Comparison of ENCODE assay signal across 17 cellular contexts in genomic region chr18:63188063-63188462, GRCh38.
DNase-seq lines count a peak whose midpoint lies in the region; ATAC-seq and TF ChIP-seq lines count a peak whose summit lies in the region.
"Had no signal": no experiment of that assay in that cellular context is flagged by ENCODE, and none has a peak within 500 bp of the region (broad histone marks: within the 10 kb centered on the region; RNA-seq: fewer than 3 reads in every experiment).

No MANE protein-coding gene starts in this region.

- peak overlapping the region; percentile 2 for H3K4me2 ChIP-seq in DOHH2 (ENCODE audit: low read length)
- H3K4me2 ChIP-seq in parathyroid adenoma (ENCODE audit: low read length): peak overlapping the region; percentile 30

- H3K27me3 ChIP-seq in DOHH2 (ENCODE audit: control insufficient read depth, low read length) (no peaks in the 10 kb centered on the region), parathyroid adenoma (ENCODE audit: control insufficient read depth, insufficient read depth, low read length) (no peaks in the 10 kb centered on the region), testis (no peaks in the 10 kb centered on the region), BE2C (no peaks in the 10 kb centered on the region)

- H3K9me2 ChIP-seq in DOHH2 (replicated peaks; ENCODE audit: control insufficient read depth, low read length): no peaks in the 10 kb centered on the region

- H3F3A ChIP-seq in DOHH2 (ENCODE audit: control insufficient read depth, insufficient read depth): no peaks in the 10 kb centered on the region; the same call in 1 of the 2 replicates

- ATAC-seq in GM18868 (IDR thresholded peaks at IDR 0.05; ENCODE audit: unreplicated experiment) (peak; percentile 32), HG03280 (IDR thresholded peaks at IDR 0.05; ENCODE audit: unreplicated experiment) (peak; percentile 37)

- no peaks in the 10 kb centered on the region for H3K9me3 ChIP-seq in DOHH2 (ENCODE audit: control insufficient read depth, insufficient read depth, low read length)
- H3K9me3 ChIP-seq in parathyroid adenoma (ENCODE audit: control insufficient read depth, low read length): no peaks in the 10 kb centered on the region
- no peaks in the 10 kb centered on the region for H3K9me3 ChIP-seq in testis
- no peaks in the 10 kb centered on the region for H3K9me3 ChIP-seq in BE2C
- H3K9me3 ChIP-seq: HAP-1, prostate gland had no signal

- no peak for DNase-seq in NCI-H2107 (lab: John Stamatoyannopoulos, UW)
- DNase-seq in testis: no peak
- no peak for DNase-seq in BE2C
- DNase-seq: activated gamma-delta T cell; C1 segment of cervical spinal cord; DND-41; effector CD4-positive, alpha-beta T cell; NCI-H1694 treated with DMSO at 0.1 percent for 48 hours; NCI-H69; stimulated activated CD4-positive, alpha-beta T cell treated with anti-CD3 and anti-CD28 coated beads, Interleukin-12 subunit alpha, Interleukin-12 subunit beta, amount 100 ng/mL, for 4 hours had no signal

- peaks cover 94% of the 10 kb centered on the region for H3K79me2 ChIP-seq in DOHH2 (ENCODE audit: control insufficient read depth, low read length)
- H3K79me2 ChIP-seq in parathyroid adenoma: peaks cover 5% of the 10 kb centered on the region

- H3K27ac ChIP-seq in DOHH2 (ENCODE audit: low read depth, low read length) (no peak overlapping the region), parathyroid adenoma (no peak overlapping the region), testis (no peak overlapping the region)
- H3K27ac ChIP-seq: RWPE1 had no signal

- no peak for TF ChIP-seq CTCF in DOHH2 (IDR thresholded peaks at IDR 0.05; ENCODE audit: low read depth, low read length, poor library complexity, severe bottlenecking)
- TF ChIP-seq CTCF in parathyroid adenoma (IDR thresholded peaks at IDR 0.05): no peak
- TF ChIP-seq CTCF in testis (IDR thresholded peaks at IDR 0.05): no peak
- TF ChIP-seq CTCF in BE2C (IDR thresholded peaks at IDR 0.05; ENCODE audit: low read depth, low read length): no peak

- intact Hi-C loops in testis (cut with DNase I; ENCODE audit: low total_unique reads): no loop called here

- no peak for TF ChIP-seq POLR2A in testis (IDR thresholded peaks at IDR 0.05)

- H3K4me1 ChIP-seq in DOHH2 (ENCODE audit: control insufficient read depth, low read length) (peaks cover 87% of the 10 kb centered on the region), parathyroid adenoma (peaks cover 15% of the 10 kb centered on the region), testis (peaks cover 7% of the 10 kb centered on the region), BE2C (no peaks in the 10 kb centered on the region)

- no peak overlapping the region for H3K9ac ChIP-seq in parathyroid adenoma

- WGBS in testis, 2 donors: 74 to 85% methylated on average over 1 of the region's 1 CpG

- peak overlapping the region; percentile 65 for H2AFZ ChIP-seq in parathyroid adenoma

- H3K36me3 ChIP-seq in DOHH2 (ENCODE audit: control insufficient read depth, low read length) (peaks cover 63% of the 10 kb centered on the region), parathyroid adenoma (ENCODE audit: control insufficient read depth, insufficient read depth, low read length) (no peaks in the 10 kb centered on the region), testis (ENCODE audit: low read depth, missing control alignments) (no peaks in the 10 kb centered on the region), BE2C (no peaks in the 10 kb centered on the region)
- H3K36me3 ChIP-seq: HAP-1, prostate gland had no signal

- no peak overlapping the region for H3K4me3 ChIP-seq in DOHH2 (ENCODE audit: low read length)
- no peak overlapping the region for H3K4me3 ChIP-seq in parathyroid adenoma (ENCODE audit: low read depth, low read length)
- H3K4me3 ChIP-seq in testis: no peak overlapping the region
- H3K4me3 ChIP-seq in BE2C (ENCODE audit: low read depth, low read length): no peak overlapping the region
- H3K4me3 ChIP-seq: HAP-1, prostate gland had no signal

- H4K20me1 ChIP-seq in DOHH2 (ENCODE audit: control insufficient read depth, insufficient read depth, low read depth, low read length): peaks cover 8% of the 10 kb centered on the region; the same call in 1 of the 2 replicates
